In genomic region chr2:16952368-16952767, GRCh38 we compare ENCODE assay signal across 23 cellular contexts.
DNase-seq lines count a peak whose midpoint lies in the region; ATAC-seq and TF ChIP-seq lines count a peak whose summit lies in the region.
"Had no signal": no experiment of that assay in that cellular context is flagged by ENCODE, and none has a peak within 500 bp of the region (broad histone marks: within the 10 kb centered on the region; RNA-seq: fewer than 3 reads in every experiment).

No MANE protein-coding gene starts in this region.

- H3K4me3 Mint-ChIP-seq in endodermal cell = no peak overlapping the region
- H3K4me3 Mint-ChIP-seq: CD4-positive, CD25-positive, alpha-beta regulatory T cell; CD8-positive, alpha-beta memory T cell; H9; IgD-negative memory B cell had no signal

- H3K9ac ChIP-seq in endodermal cell (ENCODE audit: extremely low read depth, low read length, poor library complexity, severe bottlenecking) = no peak overlapping the region
- no peak overlapping the region for H3K9ac ChIP-seq in neural cell (ENCODE audit: low read length)

- peaks cover 7% of the 10 kb centered on the region for H3K27me3 Mint-ChIP-seq in endodermal cell (ENCODE audit: insufficient read depth)
- H3K27me3 Mint-ChIP-seq: CD4-positive, CD25-positive, alpha-beta regulatory T cell; CD8-positive, alpha-beta memory T cell; IgD-negative memory B cell had no signal

- peaks cover 17% of the 10 kb centered on the region for H3K4me1 ChIP-seq in endodermal cell (ENCODE audit: control insufficient read depth, insufficient read depth, low read length)
- H3K4me1 ChIP-seq: BE2C had no signal

- no peaks in the 10 kb centered on the region for H3K36me3 ChIP-seq in H7 (replicated peaks; ENCODE audit: control insufficient read depth, insufficient read depth, low read length)
- no peaks in the 10 kb centered on the region for H3K36me3 ChIP-seq in endodermal cell (ENCODE audit: control insufficient read depth, insufficient read depth, low read length)
- no peaks in the 10 kb centered on the region for H3K36me3 ChIP-seq in neural cell (ENCODE audit: insufficient read depth, low read length)
- H3K36me3 ChIP-seq: BE2C had no signal

- H3K4me3 ChIP-seq in H7 (ENCODE audit: insufficient read depth, low read depth, low read length) (no peak overlapping the region), endodermal cell (ENCODE audit: low read length) (no peak overlapping the region), neural cell (ENCODE audit: low read length) (no peak overlapping the region)
- H3K4me3 ChIP-seq: GM12878 had no signal

- no peaks in the 10 kb centered on the region for H3K9me3 ChIP-seq in endodermal cell (ENCODE audit: control insufficient read depth, low read length)
- H3K9me3 ChIP-seq in neural cell (ENCODE audit: low read length) = no peaks in the 10 kb centered on the region
- H3K9me3 ChIP-seq: BE2C had no signal

- H3K27ac Mint-ChIP-seq in endodermal cell = peak overlapping the region; percentile 17
- H3K27ac Mint-ChIP-seq: CD4-positive, CD25-positive, alpha-beta regulatory T cell; CD8-positive, alpha-beta memory T cell; IgD-negative memory B cell had no signal

- no peaks in the 10 kb centered on the region for H3K9me2 ChIP-seq in neural cell (ENCODE audit: insufficient read depth, low read length)

- TF ChIP-seq CTCF in endodermal cell (conservative IDR thresholded peaks at IDR 0.05) (no peak), neural cell (IDR thresholded peaks at IDR 0.05; ENCODE audit: poor library complexity, severe bottlenecking) (no peak)

- TF ChIP-seq EP300 in neural cell (conservative IDR thresholded peaks at IDR 0.05; ENCODE audit: poor library complexity, severe bottlenecking) = no peak

- H3K79me2 ChIP-seq in neural cell (replicated peaks; ENCODE audit: insufficient read depth, low read length) = no peaks in the 10 kb centered on the region

- H3K27ac ChIP-seq in endodermal cell (ENCODE audit: low read depth, low read length) = no peak overlapping the region
- H3K27ac ChIP-seq in neural cell (ENCODE audit: low read length) = no peak overlapping the region

- no peak overlapping the region for H3K4me2 ChIP-seq in neural cell (ENCODE audit: low read length)

- ATAC-seq in left lobe of liver (no peak), GM21528 (IDR thresholded peaks at IDR 0.05; ENCODE audit: low FRiP score, unreplicated experiment) (no peak)
- ATAC-seq: GM12878, HepG2 had no signal

- DNase-seq in H7 (peak; percentile 0), NCI-H69 (lab: John Stamatoyannopoulos, UW) (peak; percentile 21), endodermal cell (peak; percentile 68), Kasumi-1 (lab: John Stamatoyannopoulos, UW) (no peak), left lobe of liver (ENCODE audit: low spot score) (no peak), kidney tubule cell (ENCODE audit: low spot score) (no peak)
- DNase-seq: ACHN; BE2C; C1 segment of cervical spinal cord; CD4-positive, CD25-positive, alpha-beta regulatory T cell; CD8-positive, alpha-beta memory T cell; COR-L47; DMS 273 treated with DMSO at 0.1 percent for 48 hours; DMS53; DND-41; EL; GOT3; H9 had no signal

- H3K27me3 ChIP-seq in H7 (ENCODE audit: control insufficient read depth, insufficient read depth, low read length) (no peaks in the 10 kb centered on the region), endodermal cell (ENCODE audit: control insufficient read depth, insufficient read depth, low read length, poor library complexity, severe bottlenecking) (no peaks in the 10 kb centered on the region), neural cell (ENCODE audit: insufficient read depth, low read depth, low read length) (no peaks in the 10 kb centered on the region)
- H3K27me3 ChIP-seq: BE2C had no signal

- peaks cover 56% of the 10 kb centered on the region for H3K4me1 Mint-ChIP-seq in endodermal cell
- H3K4me1 Mint-ChIP-seq: CD4-positive, CD25-positive, alpha-beta regulatory T cell; CD8-positive, alpha-beta memory T cell had no signal

- no peaks in the 10 kb centered on the region for H4K20me1 ChIP-seq in neural cell (ENCODE audit: insufficient read depth)

- peak; percentile 26 for TF ChIP-seq RAD21 in neural cell (conservative IDR thresholded peaks at IDR 0.05)

- H3F3A ChIP-seq in neural cell (ENCODE audit: insufficient read depth, low read length, poor library complexity, severe bottlenecking) = no peaks in the 10 kb centered on the region

- H3K36me3 Mint-ChIP-seq in endodermal cell (ENCODE audit: low read depth) = no peaks in the 10 kb centered on the region
- H3K36me3 Mint-ChIP-seq: CD4-positive, CD25-positive, alpha-beta regulatory T cell; CD8-positive, alpha-beta memory T cell; IgD-negative memory B cell had no signal

- no peak overlapping the region for H2AFZ ChIP-seq in neural cell (ENCODE audit: low read depth, low read length)

- no peaks in the 10 kb centered on the region for H3K9me3 Mint-ChIP-seq in endodermal cell
- H3K9me3 Mint-ChIP-seq: H9 had no signal

TF ChIP-seq in neural cell, 6 proteins besides CTCF, POLR2A, EP300 and RAD21:
- TF ChIP-seq POLR2AphosphoS5 (IDR thresholded peaks at IDR 0.05) = no peak
- TF ChIP-seq REST (IDR thresholded peaks at IDR 0.05; ENCODE audit: borderline replicate concordance) = no peak

Comparison
In these comparisons a context has a peak if more than half of its experiments do, and no peak if none do; other contexts are left out.
1. DNase-seq: peak in H7 (single experiment), NCI-H69 (single experiment) and endodermal cell (single experiment); none in Kasumi-1 (0 of 2), left lobe of liver (single experiment) and kidney tubule cell (single experiment).